Comparison of ENCODE assay signal across 1 cellular context in genomic region chr4:188107931-188108843, GRCh38.
TF ChIP-seq lines count a peak whose summit lies in the region.

No MANE protein-coding gene starts in this region.

TF ChIP-seq in GM23338, 12 proteins besides CTCF, POLR2A, EP300 and RAD21 (continued from another document):
- TF ChIP-seq ZNF462 (CRISPR knock-in tag; IDR thresholded peaks at IDR 0.05): peak; percentile 100
- 0 out of 2 replicates have a peak, but pooled peaks have one; percentile 7 for TF ChIP-seq ETS1 (IDR thresholded peaks at IDR 0.05)
